9 cellular contexts compared by ENCODE assay signal in genomic region chr4:110636677-110637407, GRCh38. TPM values are rescaled to one million over a fixed set of nuclear protein-coding genes. Genes with fewer than 3 reads are reported as not detected.
DNase-seq lines count a peak whose midpoint lies in the region; FAIRE-seq and TF ChIP-seq lines count a peak whose summit lies in the region.
"Had no signal": no experiment of that assay in that cellular context is flagged by ENCODE, and none has a peak within 500 bp of the region (broad histone marks: within the 10 kb centered on the region; RNA-seq: fewer than 3 reads in every experiment).

No MANE protein-coding gene starts in this region.

- no peak for FAIRE-seq in small intestine (lab: Jason Lieb, UNC)

- DNase-seq in H4 (ENCODE audit: low spot score) (peak; percentile 84), SW480 (ENCODE audit: low spot score) (peak; percentile 37), hepatocyte (ENCODE audit: low spot score) (peak; percentile 87), COR-L47 (lab: John Stamatoyannopoulos, UW) (no peak), SIG-M5 (lab: John Stamatoyannopoulos, UW) (no peak), NCI-H226 (no peak), small intestine (no peak)
- DNase-seq: effector CD8-positive, alpha-beta T cell had no signal

- peak overlapping the region; percentile 57 for H2AFZ ChIP-seq in hepatocyte

- peak overlapping the region; percentile 79 for H3K9ac ChIP-seq in skeletal muscle satellite cell (ENCODE audit: low read depth, low read length)

- H3K9me3 ChIP-seq in hepatocyte (ENCODE audit: low read depth) (no peaks in the 10 kb centered on the region), skeletal muscle satellite cell (replicated peaks; ENCODE audit: low read length) (no peaks in the 10 kb centered on the region), small intestine (ENCODE audit: control insufficient read depth, low read depth) (no peaks in the 10 kb centered on the region)

- H3K9me2 ChIP-seq in hepatocyte (replicated peaks; ENCODE audit: insufficient read depth) = no peaks in the 10 kb centered on the region

- WGBS in hepatocyte (ENCODE audit: low lambda C conversion rate, missing lambda C conversion rate) = under 1% methylated on average over 52 of the region's 56 CpGs
- 2 to 5% (median 3%) methylated on average over 56 of the region's 56 CpGs for WGBS in small intestine, 3 donors

- peak overlapping the region; percentile 91 for H3K27ac ChIP-seq in hepatocyte
- no peak overlapping the region for H3K27ac ChIP-seq in small intestine (ENCODE audit: low read depth in 1 of 2, low read length in 1 of 2)

- H4K20me1 ChIP-seq in hepatocyte (ENCODE audit: insufficient read depth, poor library complexity, severe bottlenecking) = no peaks in the 10 kb centered on the region

- H3K36me3 ChIP-seq in hepatocyte (replicated peaks; ENCODE audit: insufficient read depth, low read depth) (no peaks in the 10 kb centered on the region), skeletal muscle satellite cell (ENCODE audit: insufficient read depth, low read length) (peaks cover 13% of the 10 kb centered on the region), small intestine (ENCODE audit: control insufficient read depth in 2 of 2, insufficient read depth in 2 of 2, low read length in 2 of 2) (no peaks in the 10 kb centered on the region)

- peaks cover 68% of the 10 kb centered on the region for H3K79me2 ChIP-seq in hepatocyte

- H3K4me3 ChIP-seq in hepatocyte = peak overlapping the region; percentile 41
- H3K4me3 ChIP-seq in skeletal muscle satellite cell (ENCODE audit: low read length) = peak overlapping the region; percentile 90
- peak overlapping the region in 1 of 2 donors; percentile 8 for H3K4me3 ChIP-seq in small intestine (ENCODE audit: low read depth in 1 of 2, low read length in 2 of 2)

- H3K4me1 ChIP-seq in hepatocyte (ENCODE audit: insufficient read depth) = peaks cover 4% of the 10 kb centered on the region
- peaks cover 19% of the 10 kb centered on the region for H3K4me1 ChIP-seq in skeletal muscle satellite cell (ENCODE audit: control insufficient read depth, insufficient read depth, low read length)
- H3K4me1 ChIP-seq in small intestine (ENCODE audit: control insufficient read depth in 2 of 2, insufficient read depth in 1 of 2, low read depth in 1 of 2, low read length in 1 of 2) = no peaks in the 10 kb centered on the region

- H3K4me2 ChIP-seq in hepatocyte = peak overlapping the region; percentile 91
- peak overlapping the region; percentile 99 for H3K4me2 ChIP-seq in skeletal muscle satellite cell (ENCODE audit: low read length)

- H3K27me3 ChIP-seq in hepatocyte (peaks cover 74% of the 10 kb centered on the region), skeletal muscle satellite cell (ENCODE audit: control insufficient read depth, insufficient read depth, low read length) (no peaks in the 10 kb centered on the region), small intestine (ENCODE audit: control insufficient read depth in 2 of 2, insufficient read depth in 2 of 2, low read length in 2 of 2) (peaks cover 8 to 67% of the 10 kb centered on the region in 2 donors)

- no peak for TF ChIP-seq CTCF in hepatocyte (IDR thresholded peaks at IDR 0.05; ENCODE audit: poor library complexity)

RNA-seq across cellular contexts. Expression of gene PITX2, which starts 14.0 kb away (rescaled TPM):
- 5.7 and 11.7 TPM in 2 replicates for total RNA-seq in H4 (2014; rRNA removed; shearing (Covaris generic))
- total RNA-seq in hepatocyte = 80.5 and 99.2 TPM in 2 replicates
- polyA plus RNA-seq in hepatocyte (142 and 147 TPM in 2 replicates), small intestine (10 to 100 TPM in 1 of 3 donors, 1 to 10 TPM in 2; 6.5 to 13.2 (median 8.7) TPM)
- total RNA-seq in skeletal muscle satellite cell (2012; rRNA removed) = 1.0 and 7.6 TPM in 2 replicates

Comparison
In these comparisons a context has a peak if more than half of its experiments do, and no peak if none do; other contexts are left out.
1. DNase-seq: peak in H4 (single experiment), SW480 (single experiment) and hepatocyte (single experiment); none in COR-L47 (single experiment), SIG-M5 (single experiment), NCI-H226 (single experiment) and small intestine (single experiment).